1 cellular context compared by ENCODE assay signal in the genomic region with DNA sequence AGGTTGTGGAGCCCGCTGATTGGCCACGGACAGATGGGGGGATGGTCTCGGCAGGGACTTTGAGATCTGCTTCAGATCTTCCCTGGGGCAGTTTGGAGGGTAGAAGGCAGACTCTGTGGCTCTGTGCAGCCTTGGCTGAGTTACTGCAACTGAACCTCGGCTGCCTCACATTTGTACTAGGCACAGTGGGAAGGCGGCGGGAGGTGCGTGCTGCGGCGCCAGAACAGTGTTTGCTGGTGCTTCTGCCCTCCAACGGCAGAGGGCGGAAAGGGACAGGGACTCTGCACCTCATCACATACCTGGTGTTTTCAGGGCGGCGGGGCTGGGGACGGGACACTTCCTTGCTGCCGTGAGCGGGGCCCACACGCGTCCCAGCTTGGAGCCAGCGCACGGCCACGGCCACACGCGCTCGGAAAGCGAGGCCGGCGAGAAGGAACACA.
TF ChIP-seq lines count a peak whose summit lies in the region.

No MANE protein-coding gene starts in this region.

TF ChIP-seq in SK-N-SH, 30 proteins besides CTCF, POLR2A, EP300 and RAD21 (continued from another document):
- TF ChIP-seq, protein P1, sequence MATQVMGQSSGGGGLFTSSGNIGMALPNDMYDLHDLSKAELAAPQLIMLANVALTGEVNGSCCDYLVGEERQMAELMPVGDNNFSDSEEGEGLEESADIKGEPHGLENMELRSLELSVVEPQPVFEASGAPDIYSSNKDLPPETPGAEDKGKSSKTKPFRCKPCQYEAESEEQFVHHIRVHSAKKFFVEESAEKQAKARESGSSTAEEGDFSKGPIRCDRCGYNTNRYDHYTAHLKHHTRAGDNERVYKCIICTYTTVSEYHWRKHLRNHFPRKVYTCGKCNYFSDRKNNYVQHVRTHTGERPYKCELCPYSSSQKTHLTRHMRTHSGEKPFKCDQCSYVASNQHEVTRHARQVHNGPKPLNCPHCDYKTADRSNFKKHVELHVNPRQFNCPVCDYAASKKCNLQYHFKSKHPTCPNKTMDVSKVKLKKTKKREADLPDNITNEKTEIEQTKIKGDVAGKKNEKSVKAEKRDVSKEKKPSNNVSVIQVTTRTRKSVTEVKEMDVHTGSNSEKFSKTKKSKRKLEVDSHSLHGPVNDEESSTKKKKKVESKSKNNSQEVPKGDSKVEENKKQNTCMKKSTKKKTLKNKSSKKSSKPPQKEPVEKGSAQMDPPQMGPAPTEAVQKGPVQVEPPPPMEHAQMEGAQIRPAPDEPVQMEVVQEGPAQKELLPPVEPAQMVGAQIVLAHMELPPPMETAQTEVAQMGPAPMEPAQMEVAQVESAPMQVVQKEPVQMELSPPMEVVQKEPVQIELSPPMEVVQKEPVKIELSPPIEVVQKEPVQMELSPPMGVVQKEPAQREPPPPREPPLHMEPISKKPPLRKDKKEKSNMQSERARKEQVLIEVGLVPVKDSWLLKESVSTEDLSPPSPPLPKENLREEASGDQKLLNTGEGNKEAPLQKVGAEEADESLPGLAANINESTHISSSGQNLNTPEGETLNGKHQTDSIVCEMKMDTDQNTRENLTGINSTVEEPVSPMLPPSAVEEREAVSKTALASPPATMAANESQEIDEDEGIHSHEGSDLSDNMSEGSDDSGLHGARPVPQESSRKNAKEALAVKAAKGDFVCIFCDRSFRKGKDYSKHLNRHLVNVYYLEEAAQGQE (IDR thresholded peaks at IDR 0.05; ENCODE audit: low read depth, low read length) = no peak
- TF ChIP-seq CHD2 (IDR thresholded peaks at IDR 0.05; ENCODE audit: low read length, partially characterized antibody) (no peak), YY1 (IDR thresholded peaks at IDR 0.05; ENCODE audit: low read depth) (no peak), SIN3A (IDR thresholded peaks at IDR 0.05; ENCODE audit: borderline replicate concordance, low read depth, low read length) (no peak), MAX (IDR thresholded peaks at IDR 0.05; ENCODE audit: low read depth) (no peak), FOXJ3 (CRISPR knock-in tag; IDR thresholded peaks at IDR 0.05) (no peak), EZH2phosphoT487 (IDR thresholded peaks at IDR 0.05; ENCODE audit: borderline replicate concordance, low read depth) (no peak), ELF1 (IDR thresholded peaks at IDR 0.05) (no peak), GATA2 (CRISPR knock-in tag; IDR thresholded peaks at IDR 0.05) (no peak), FOSL2 (IDR thresholded peaks at IDR 0.05; ENCODE audit: borderline replicate concordance, low read depth) (no peak), RXRA (IDR thresholded peaks at IDR 0.05; ENCODE audit: borderline replicate concordance, low read depth) (no peak), POLR2AphosphoS5 (IDR thresholded peaks at IDR 0.05; ENCODE audit: low read depth, low read length) (no peak)
